Comparison of ENCODE assay signal across 14 cellular contexts in the genomic region with DNA sequence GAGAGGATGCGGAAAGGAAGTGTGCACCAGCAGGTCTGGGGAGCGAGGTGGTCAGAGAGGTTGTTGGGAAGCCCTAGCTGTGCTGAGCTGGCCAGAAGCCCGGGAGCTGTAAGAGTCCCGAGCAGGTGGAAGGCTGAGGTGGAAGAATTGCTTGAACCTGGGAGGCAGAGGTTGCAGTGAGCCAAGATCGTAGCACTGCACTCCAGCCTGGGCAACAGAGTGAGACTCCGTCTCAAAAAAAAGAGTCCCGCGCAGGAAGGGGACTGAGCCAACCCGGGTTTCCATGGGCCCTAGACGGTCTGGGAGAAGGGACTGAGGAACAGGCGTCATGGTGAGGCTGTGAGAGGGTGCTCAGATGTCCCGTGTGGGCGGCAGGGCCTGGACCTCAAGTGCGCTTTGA. TPM values are rescaled to one million over a fixed set of nuclear protein-coding genes. Genes with fewer than 3 reads are reported as not detected.
DNase-seq lines count a peak whose midpoint lies in the region; ATAC-seq, FAIRE-seq and TF ChIP-seq lines count a peak whose summit lies in the region.
"Had no signal": no experiment of that assay in that cellular context is flagged by ENCODE, and none has a peak within 500 bp of the region (broad histone marks: within the 10 kb centered on the region; RNA-seq: fewer than 3 reads in every experiment).

No MANE protein-coding gene starts in this region.

- H3K4me1 Mint-ChIP-seq in H9: peaks cover 24 to 33% of the 10 kb centered on the region in 2 experiments
- H3K4me1 Mint-ChIP-seq: CD14-positive monocyte had no signal

- H2BK12ac ChIP-seq in H9 (ENCODE audit: insufficient read length, low read depth, low read length) (no peak overlapping the region), H1 (ENCODE audit: low read depth, low read length) (peak overlapping the region; percentile 93; the same call in 1 of the 2 replicates), trophoblast cell (ENCODE audit: low read length) (no peak overlapping the region)

- TF ChIP-seq POLR2A in H1 (IDR thresholded peaks at IDR 0.05; ENCODE audit: control extremely low read depth in 1 of 2, low read depth in 2 of 2, low read length in 2 of 2): no peak

- no peak overlapping the region for H3K4me3 Mint-ChIP-seq in H9
- H3K4me3 Mint-ChIP-seq: CD14-positive monocyte; CD8-positive, alpha-beta T cell had no signal

- H3K36me3 Mint-ChIP-seq in H9 (ENCODE audit: insufficient read depth in 1 of 3, low read depth in 3 of 3): no peaks in the 10 kb centered on the region
- H3K36me3 Mint-ChIP-seq: CD14-positive monocyte; CD8-positive, alpha-beta T cell had no signal

- H3K27ac Mint-ChIP-seq in H9: peak overlapping the region in 2 of 3 experiments; percentile 69 to 77; a peak in 4 of 7 replicates
- H3K27ac Mint-ChIP-seq: CD14-positive monocyte; CD8-positive, alpha-beta T cell had no signal

- H3K18ac ChIP-seq in H9 (ENCODE audit: insufficient read length, low read depth, low read length) (no peak overlapping the region), H1 (ENCODE audit: extremely low read depth, low read length) (peak overlapping the region; percentile 78), trophoblast cell (ENCODE audit: low read length) (no peak overlapping the region)

- H3K14ac ChIP-seq in H9 (ENCODE audit: insufficient read depth, low read length): no peak overlapping the region
- H3K14ac ChIP-seq in H1 (ENCODE audit: insufficient read length): no peak overlapping the region
- H3K14ac ChIP-seq in trophoblast cell (ENCODE audit: low read length): no peak overlapping the region

- H4K8ac ChIP-seq in H9 (replicated peaks; ENCODE audit: insufficient read length, low read depth, low read length) (no peak overlapping the region), H1 (ENCODE audit: extremely low read depth, insufficient read depth, low read length) (no peak overlapping the region), trophoblast cell (ENCODE audit: low read depth, low read length) (no peak overlapping the region)

- H4K12ac ChIP-seq in trophoblast cell (ENCODE audit: low read depth, low read length): no peak overlapping the region

- H2BK5ac ChIP-seq in H9 (ENCODE audit: insufficient read length, low read length): no peak overlapping the region
- H2BK5ac ChIP-seq in H1 (ENCODE audit: low read depth, low read length): peak overlapping the region; percentile 71; the same call in 1 of the 2 replicates
- no peak overlapping the region for H2BK5ac ChIP-seq in trophoblast cell (ENCODE audit: low read depth, low read length, poor library complexity)

- no peaks in the 10 kb centered on the region for H3K79me1 ChIP-seq in H9 (ENCODE audit: insufficient read depth, low read depth, low read length, poor library complexity, severe bottlenecking)
- no peaks in the 10 kb centered on the region; the same call in 1 of the 2 replicates for H3K79me1 ChIP-seq in H1 (ENCODE audit: low read depth, low read length)
- H3K79me1 ChIP-seq in trophoblast cell (ENCODE audit: low read length): peaks cover 29% of the 10 kb centered on the region

- H4K5ac ChIP-seq in H9 (ENCODE audit: insufficient read length, low read depth, low read length): no peak overlapping the region
- no peak overlapping the region for H4K5ac ChIP-seq in H1 (ENCODE audit: insufficient read length, low read depth, low read length)

- TF ChIP-seq CTCF in H9 (conservative IDR thresholded peaks at IDR 0.05) (no peak), H1 (IDR thresholded peaks at IDR 0.05; ENCODE audit: control extremely low read depth in 1 of 3, insufficient read depth in 1 of 3, low read depth in 1 of 3, low read length in 3 of 3) (no peak)

- no peak overlapping the region for H2BK120ac ChIP-seq in H9 (ENCODE audit: low read depth, low read length, poor library complexity, severe bottlenecking)
- no peak overlapping the region for H2BK120ac ChIP-seq in H1 (replicated peaks; ENCODE audit: low read depth, low read length)
- H2BK120ac ChIP-seq in trophoblast cell (ENCODE audit: insufficient read depth, low read length, poor library complexity): no peak overlapping the region

- H3K9ac ChIP-seq in BLaER1: no peak overlapping the region
- H3K9ac ChIP-seq in H9 (ENCODE audit: extremely low read depth, insufficient read length, low read length): no peak overlapping the region
- H3K9ac ChIP-seq in H1 (replicated peaks in 1 of 4; ENCODE audit: extremely low read depth in 1 of 4, low read depth in 3 of 4, low read length in 3 of 4): no peak overlapping the region
- H3K9ac ChIP-seq in trophoblast cell (ENCODE audit: low read length): no peak overlapping the region
- H3K9ac ChIP-seq: GM23248 had no signal

- H3K4me3 ChIP-seq in BLaER1: no peak overlapping the region
- no peak overlapping the region for H3K4me3 ChIP-seq in H1 (ENCODE audit: extremely low read depth in 1 of 4, insufficient read depth in 2 of 4, low read depth in 3 of 4, low read length in 4 of 4)
- no peak overlapping the region for H3K4me3 ChIP-seq in trophoblast cell (ENCODE audit: low read depth, low read length)
- H3K4me3 ChIP-seq: A549, GM23248 had no signal

- H3K4me2 ChIP-seq in BLaER1: peak overlapping the region; percentile 23; the same call in 1 of the 2 replicates
- H3K4me2 ChIP-seq in H9 (ENCODE audit: insufficient read depth, insufficient read length, low read length): no peak overlapping the region
- H3K4me2 ChIP-seq in H1 (ENCODE audit: insufficient read depth in 1 of 2, low read depth in 2 of 2, low read length in 2 of 2): no peak overlapping the region
- no peak overlapping the region for H3K4me2 ChIP-seq in trophoblast cell (ENCODE audit: low read length)
- H3K4me2 ChIP-seq: A549 had no signal

- H3K79me2 ChIP-seq in H9 (ENCODE audit: insufficient read depth, low read length): no peaks in the 10 kb centered on the region
- H3K79me2 ChIP-seq in H1 (ENCODE audit: control insufficient read depth in 1 of 2, insufficient read depth in 2 of 2, low read length in 2 of 2): no peaks in the 10 kb centered on the region
- H3K79me2 ChIP-seq in trophoblast cell (ENCODE audit: control insufficient read depth, insufficient read depth, low read length, poor library complexity): no peaks in the 10 kb centered on the region

- H4K91ac ChIP-seq in H9 (ENCODE audit: insufficient read length, low read depth, low read length) (no peak overlapping the region), H1 (replicated peaks; ENCODE audit: insufficient read length, low read length) (no peak overlapping the region), trophoblast cell (ENCODE audit: low read depth, low read length) (peak overlapping the region; percentile 29)

- H2BK15ac ChIP-seq in H9 (ENCODE audit: low read depth, low read length) (no peak overlapping the region), H1 (ENCODE audit: low read length) (peak overlapping the region; percentile 92; the same call in 1 of the 2 replicates)

- no peak for ATAC-seq in GM18870 (IDR thresholded peaks at IDR 0.05; ENCODE audit: unreplicated experiment)
- ATAC-seq: A549; CD8-positive, alpha-beta T cell had no signal

- H3K23ac ChIP-seq in H9 (ENCODE audit: insufficient read length, low read depth, low read length): no peak overlapping the region
- H3K23ac ChIP-seq in H1 (ENCODE audit: insufficient read length): no peak overlapping the region
- H3K23ac ChIP-seq in trophoblast cell (ENCODE audit: low read length): no peak overlapping the region

- H3T11ph ChIP-seq in H9 (ENCODE audit: low read length): no peak overlapping the region

- no peaks in the 10 kb centered on the region for H3K36me3 ChIP-seq in BLaER1
- H3K36me3 ChIP-seq in H1 (ENCODE audit: control insufficient read depth in 2 of 4, insufficient read depth in 4 of 4, low read length in 3 of 4): no peaks in the 10 kb centered on the region
- H3K36me3 ChIP-seq in trophoblast cell (ENCODE audit: control insufficient read depth in 1 of 2, insufficient read depth in 2 of 2, low read length in 2 of 2): no peaks in the 10 kb centered on the region
- H3K36me3 ChIP-seq: BE2C had no signal

- TF ChIP-seq RAD21 in H1 (IDR thresholded peaks at IDR 0.05 in 1 of 2, conservative IDR thresholded peaks at IDR 0.05 in 1 of 2; ENCODE audit: low read depth in 2 of 2, low read length in 2 of 2): no peak

- CTCF ChIA-PET in H1 (lab: Charles Lee; ENCODE audit: partially characterized antibody): interaction anchor here (52.9 to 71.2 kb wide), 2 partner anchors 8 to 15 kb away, joined by 2507 read pairs; a partner anchor contains a TSS

- TF ChIP-seq EP300 in H1 (IDR thresholded peaks at IDR 0.05; ENCODE audit: borderline replicate concordance in 1 of 2, low read depth in 2 of 2, low read length in 2 of 2): no peak

- no peaks in the 10 kb centered on the region for H3K27me3 ChIP-seq in BLaER1
- H3K27me3 ChIP-seq in H9 (ENCODE audit: insufficient read depth, low read length): no peaks in the 10 kb centered on the region
- H3K27me3 ChIP-seq in H1 (replicated peaks in 1 of 4; ENCODE audit: control insufficient read depth in 3 of 4, extremely low read depth in 1 of 4, insufficient read depth in 3 of 4, low read length in 3 of 4): peaks cover 0 to 2% (median 0%) of the 10 kb centered on the region in 4 experiments; a peak in 1 of 7 replicates
- H3K27me3 ChIP-seq in trophoblast cell (ENCODE audit: insufficient read depth, low read length): no peaks in the 10 kb centered on the region
- H3K27me3 ChIP-seq: BE2C had no signal

- POLR2A ChIA-PET in H1 (lab: Charles Lee; ENCODE audit: partially characterized antibody): interaction anchor here (17.2 kb wide), 1 partner anchor 11 kb away, joined by 170 read pairs; a partner anchor contains a TSS

- DNase-seq in H9: no peak
- DNase-seq in H1 (ENCODE audit: low read depth in 1 of 2, low spot score in 2 of 2): no peak
- no peak for DNase-seq in trophoblast cell
- DNase-seq in NCI-H2171 treated with DMSO at 0.1 percent for 48 hours (lab: John Stamatoyannopoulos, UW): no peak
- DNase-seq: BE2C; CD8-positive, alpha-beta T cell; COR-L47; GM23248 had no signal

- H2BK20ac ChIP-seq in H9 (ENCODE audit: low read depth, low read length, poor library complexity, severe bottlenecking) (no peak overlapping the region), H1 (ENCODE audit: low read length) (no peak overlapping the region; the same call in 1 of the 2 replicates)

- H2AFZ ChIP-seq in H9 (ENCODE audit: low read length) (no peak overlapping the region), H1 (ENCODE audit: low read length) (no peak overlapping the region), trophoblast cell (ENCODE audit: insufficient read depth, low read length, poor library complexity) (no peak overlapping the region)
- H2AFZ ChIP-seq: GM23248 had no signal

- H3K4me1 ChIP-seq in BLaER1 (peaks cover 70% of the 10 kb centered on the region), H9 (ENCODE audit: insufficient read depth, low read length) (peaks cover 2% of the 10 kb centered on the region; the same call in 1 of the 2 replicates), H1 (replicated peaks in 1 of 4; ENCODE audit: control insufficient read depth in 3 of 4, insufficient read depth in 4 of 4, low read length in 3 of 4) (peaks cover 0 to 27% (median 22%) of the 10 kb centered on the region in 4 experiments; a peak in 6 of 7 replicates), trophoblast cell (ENCODE audit: control insufficient read depth in 1 of 2, insufficient read depth in 2 of 2, low read length in 2 of 2) (peaks cover 31 to 42% of the 10 kb centered on the region in 2 experiments)

- H3K4ac ChIP-seq in H9 (ENCODE audit: low read depth, low read length) (no peak overlapping the region), H1 (replicated peaks; ENCODE audit: insufficient read length, low read depth, low read length) (peak overlapping the region; percentile 79), trophoblast cell (ENCODE audit: low read depth, low read length) (no peak overlapping the region)

- H3K56ac ChIP-seq in H9 (ENCODE audit: insufficient read length, low read depth, low read length) (no peak overlapping the region), H1 (replicated peaks; ENCODE audit: insufficient read length, low read depth, low read length) (no peak overlapping the region)

- no peak overlapping the region for H3K27ac ChIP-seq in BLaER1
- no peak overlapping the region for H3K27ac ChIP-seq in H9 (ENCODE audit: insufficient read length, low read depth, low read length)
- no peak overlapping the region for H3K27ac ChIP-seq in H1 (ENCODE audit: low read depth, low read length)
- H3K27ac ChIP-seq in trophoblast cell (ENCODE audit: low read depth, low read length): no peak overlapping the region
- H3K27ac ChIP-seq: GM23248 had no signal

- H4K20me1 ChIP-seq in BLaER1 (peaks cover 7% of the 10 kb centered on the region), H9 (ENCODE audit: control insufficient read depth, insufficient read depth, insufficient read length) (no peaks in the 10 kb centered on the region), H1 (replicated peaks in 1 of 2; ENCODE audit: control insufficient read depth in 1 of 2, insufficient read depth in 2 of 2, low read length in 2 of 2) (no peaks in the 10 kb centered on the region)

- H3K27me3 Mint-ChIP-seq in H9 (ENCODE audit: low read depth): peaks cover 2% of the 10 kb centered on the region

- FAIRE-seq in H1 (lab: Jason Lieb, UNC): no peak
- FAIRE-seq: A549, D721Med, HTR-8/SVneo had no signal

- H3K9me3 Mint-ChIP-seq in H9: no peaks in the 10 kb centered on the region
- H3K9me3 Mint-ChIP-seq: CD8-positive, alpha-beta T cell had no signal

- H2AK5ac ChIP-seq in H9 (ENCODE audit: insufficient read length, low read length): no peak overlapping the region
- H2AK5ac ChIP-seq in H1 (ENCODE audit: low read depth, low read length): peak overlapping the region; percentile 90; the same call in 1 of the 2 replicates
- peak overlapping the region; percentile 73 for H2AK5ac ChIP-seq in trophoblast cell (ENCODE audit: low read length)

- H3K9me3 ChIP-seq in BLaER1 (no peaks in the 10 kb centered on the region), H9 (ENCODE audit: control insufficient read depth, low read depth, low read length) (no peaks in the 10 kb centered on the region), H1 (ENCODE audit: insufficient read depth in 2 of 2, low read depth in 1 of 2, low read length in 1 of 2) (no peaks in the 10 kb centered on the region), trophoblast cell (ENCODE audit: insufficient read depth, low read depth, low read length) (peaks cover 2% of the 10 kb centered on the region)
- H3K9me3 ChIP-seq: A549, BE2C had no signal

- H3K23me2 ChIP-seq in H9 (ENCODE audit: insufficient read length, low read depth, low read length, poor library complexity, severe bottlenecking) (no peaks in the 10 kb centered on the region), H1 (ENCODE audit: low read depth, low read length) (no peaks in the 10 kb centered on the region)

- no CpG with 5 or more reads among the region's 14 CpGs for WGBS in H9 (ENCODE audit: extremely low coverage, insufficient read length, low lambda C conversion rate)
- WGBS in H1 (ENCODE audit: extremely low coverage in 1 of 2, insufficient coverage in 1 of 2, insufficient read length in 1 of 2, insufficient replicate concordance in 2 of 2, low coverage in 1 of 2, low lambda C conversion rate in 2 of 2, missing lambda C conversion rate in 1 of 2), 2 experiments: 91% methylated on average over 14 of the region's 14 CpGs; no CpG with 5 or more reads in 1 of the 2 experiments
- WGBS in trophoblast cell (ENCODE audit: extremely low coverage, insufficient coverage, insufficient read length): no CpG with 5 or more reads among the region's 14 CpGs

RNA-seq across cellular contexts. Expression of a gene that starts 12.7 kb away (rescaled TPM):
- 75.7 and 81.2 TPM in 2 replicates for total RNA-seq in H9 (2021)
- total RNA-seq in H1 (2021; fragmentation: NEBNext Ultra II Directional; extraction: Animal tissue kit (Norgen Biotek cat#: 25700)): 19.5 TPM in 2 replicates
- 9.0 and 18.6 TPM in 2 replicates for polyA plus RNA-seq in H1 (2011; rRNA removed)
- 23.3 TPM for polyA plus RNA-seq in H1 (2011; cell fraction: cytosol; rRNA removed)
- polyA plus RNA-seq in H1 (2011; cell fraction: nucleus; rRNA removed): 124 TPM
- polyA plus RNA-seq in H1 (2012, experiment 1 of 2): 17.5 to 23.1 TPM (median 20.3 TPM) in 4 replicates
- 15.8 TPM for polyA plus RNA-seq in H1 (2012, experiment 2 of 2)
- polyA plus RNA-seq in H1 (2013, experiment 1 of 2): 8.6 TPM
- polyA plus RNA-seq in H1 (2013, experiment 2 of 2): 8.2 TPM
- 4.2 and 7.4 TPM in 2 replicates for polyA minus RNA-seq in H1 (2011; rRNA and poly(A)+ RNA removed)
- polyA minus RNA-seq in H1 (2011; cell fraction: cytosol; rRNA and poly(A)+ RNA removed): 22.6 TPM
- polyA minus RNA-seq in H1 (2011; cell fraction: nucleus; rRNA and poly(A)+ RNA removed): 34.9 TPM
- 9.7 and 9.8 TPM in 2 replicates for polyA plus RNA-seq in trophoblast cell (2013)
- total RNA-seq: CD8-positive, alpha-beta T cell had no signal
- polyA plus RNA-seq: CD14-positive monocyte had no signal

RNA-seq across cellular contexts. Expression of a gene that starts 59.1 kb away (rescaled TPM):
- total RNA-seq in H9 (2021): 150 and 156 TPM in 2 replicates
- total RNA-seq in H1 (2021; fragmentation: NEBNext Ultra II Directional; extraction: Animal tissue kit (Norgen Biotek cat#: 25700)): 147 and 148 TPM in 2 replicates
- 73.8 and 113 TPM in 2 replicates for polyA plus RNA-seq in H1 (2011; rRNA removed)
- polyA plus RNA-seq in H1 (2011; cell fraction: cytosol; rRNA removed): 93.2 TPM
- 159 TPM for polyA plus RNA-seq in H1 (2011; cell fraction: nucleus; rRNA removed)
- 127 to 150 TPM (median 147 TPM) in 4 replicates for polyA plus RNA-seq in H1 (2012, experiment 1 of 2)
- 102 TPM for polyA plus RNA-seq in H1 (2012, experiment 2 of 2)
- 103 TPM for polyA plus RNA-seq in H1 (2013, experiment 1 of 2)
- 92.2 TPM for polyA plus RNA-seq in H1 (2013, experiment 2 of 2)
- polyA minus RNA-seq in H1 (2011; rRNA and poly(A)+ RNA removed): 22.0 and 36.9 TPM in 2 replicates
- 57.8 TPM for polyA minus RNA-seq in H1 (2011; cell fraction: cytosol; rRNA and poly(A)+ RNA removed)
- 46.0 TPM for polyA minus RNA-seq in H1 (2011; cell fraction: nucleus; rRNA and poly(A)+ RNA removed)
- 50.0 and 54.9 TPM in 2 replicates for polyA plus RNA-seq in trophoblast cell (2013)

RNA-seq across cellular contexts. Expression of a gene that starts 59.3 kb away (rescaled TPM):
- 27.3 and 30.4 TPM in 2 replicates for total RNA-seq in H9 (2021)
- 28.5 and 31.5 TPM in 2 replicates for total RNA-seq in H1 (2021; fragmentation: NEBNext Ultra II Directional; extraction: Animal tissue kit (Norgen Biotek cat#: 25700))
- polyA plus RNA-seq in H1 (2011; rRNA removed): 58.7 and 89.1 TPM in 2 replicates
- 56.3 TPM for polyA plus RNA-seq in H1 (2011; cell fraction: cytosol; rRNA removed)
- 148 TPM for polyA plus RNA-seq in H1 (2011; cell fraction: nucleus; rRNA removed)
- polyA plus RNA-seq in H1 (2012, experiment 1 of 2): 20.4 to 36.0 TPM (median 32.1 TPM) in 4 replicates
- 25.8 TPM for polyA plus RNA-seq in H1 (2012, experiment 2 of 2)
- polyA plus RNA-seq in H1 (2013, experiment 1 of 2): 24.7 TPM
- 26.9 TPM for polyA plus RNA-seq in H1 (2013, experiment 2 of 2)
- 16.4 and 19.6 TPM in 2 replicates for polyA minus RNA-seq in H1 (2011; rRNA and poly(A)+ RNA removed)
- 25.7 TPM for polyA minus RNA-seq in H1 (2011; cell fraction: cytosol; rRNA and poly(A)+ RNA removed)
- polyA minus RNA-seq in H1 (2011; cell fraction: nucleus; rRNA and poly(A)+ RNA removed): 30.7 TPM
- polyA plus RNA-seq in trophoblast cell (2013): 9.4 TPM in 2 replicates
